In the genomic region with DNA sequence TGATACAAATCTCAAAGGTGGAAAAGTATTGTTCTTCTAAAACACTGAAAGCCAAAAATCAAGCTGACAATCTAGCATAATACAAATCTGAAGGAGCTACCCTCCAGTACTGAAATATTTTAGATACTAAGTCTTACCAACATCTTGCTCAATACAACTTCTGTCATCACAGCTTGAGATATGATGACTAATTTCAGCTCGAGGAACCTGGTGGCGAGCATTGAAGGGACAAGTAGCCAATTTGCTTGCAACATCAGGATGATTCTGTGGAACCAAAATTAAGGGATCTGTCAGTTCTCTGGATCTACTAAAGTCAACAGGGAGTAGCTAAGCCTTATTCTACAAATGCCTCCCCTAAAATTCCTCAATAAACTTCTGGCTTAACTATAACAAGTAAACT, we compare ENCODE assay signal across 1 cellular context.
TF ChIP-seq lines count a peak whose summit lies in the region.

No MANE protein-coding gene starts in this region.

TF ChIP-seq in HepG2, 621 proteins besides CTCF, POLR2A, EP300 and RAD21:
- TF ChIP-seq FOXM1 (CRISPR knock-in tag; IDR thresholded peaks at IDR 0.05) (no peak), ZNF879 (CRISPR knock-in tag; IDR thresholded peaks at IDR 0.05) (no peak), ZNF746 (CRISPR knock-in tag; IDR thresholded peaks at IDR 0.05) (no peak), NPAS2 (CRISPR knock-in tag; IDR thresholded peaks at IDR 0.05; ENCODE audit: borderline replicate concordance) (no peak), BORCS8-MEF2B (CRISPR knock-in tag; IDR thresholded peaks at IDR 0.05) (no peak), NCOA1 (CRISPR knock-in tag; IDR thresholded peaks at IDR 0.05) (no peak), ARNT2 (CRISPR knock-in tag; IDR thresholded peaks at IDR 0.05; ENCODE audit: low read depth) (no peak), ZNF10 (CRISPR knock-in tag; IDR thresholded peaks at IDR 0.05; ENCODE audit: borderline replicate concordance, low read depth) (no peak), ZNF326 (CRISPR knock-in tag; IDR thresholded peaks at IDR 0.05; ENCODE audit: borderline replicate concordance) (no peak), ZNF747 (CRISPR knock-in tag; IDR thresholded peaks at IDR 0.05; ENCODE audit: borderline replicate concordance) (no peak), CHD2 (IDR thresholded peaks at IDR 0.05; ENCODE audit: low read depth, low read length) (no peak), NR1H2 (CRISPR knock-in tag; IDR thresholded peaks at IDR 0.05; ENCODE audit: borderline replicate concordance, low read depth) (no peak), TMF1 (CRISPR knock-in tag; IDR thresholded peaks at IDR 0.05; ENCODE audit: low read depth) (no peak), ZSCAN25 (CRISPR knock-in tag; IDR thresholded peaks at IDR 0.05) (no peak)
- TF ChIP-seq, protein P1, sequence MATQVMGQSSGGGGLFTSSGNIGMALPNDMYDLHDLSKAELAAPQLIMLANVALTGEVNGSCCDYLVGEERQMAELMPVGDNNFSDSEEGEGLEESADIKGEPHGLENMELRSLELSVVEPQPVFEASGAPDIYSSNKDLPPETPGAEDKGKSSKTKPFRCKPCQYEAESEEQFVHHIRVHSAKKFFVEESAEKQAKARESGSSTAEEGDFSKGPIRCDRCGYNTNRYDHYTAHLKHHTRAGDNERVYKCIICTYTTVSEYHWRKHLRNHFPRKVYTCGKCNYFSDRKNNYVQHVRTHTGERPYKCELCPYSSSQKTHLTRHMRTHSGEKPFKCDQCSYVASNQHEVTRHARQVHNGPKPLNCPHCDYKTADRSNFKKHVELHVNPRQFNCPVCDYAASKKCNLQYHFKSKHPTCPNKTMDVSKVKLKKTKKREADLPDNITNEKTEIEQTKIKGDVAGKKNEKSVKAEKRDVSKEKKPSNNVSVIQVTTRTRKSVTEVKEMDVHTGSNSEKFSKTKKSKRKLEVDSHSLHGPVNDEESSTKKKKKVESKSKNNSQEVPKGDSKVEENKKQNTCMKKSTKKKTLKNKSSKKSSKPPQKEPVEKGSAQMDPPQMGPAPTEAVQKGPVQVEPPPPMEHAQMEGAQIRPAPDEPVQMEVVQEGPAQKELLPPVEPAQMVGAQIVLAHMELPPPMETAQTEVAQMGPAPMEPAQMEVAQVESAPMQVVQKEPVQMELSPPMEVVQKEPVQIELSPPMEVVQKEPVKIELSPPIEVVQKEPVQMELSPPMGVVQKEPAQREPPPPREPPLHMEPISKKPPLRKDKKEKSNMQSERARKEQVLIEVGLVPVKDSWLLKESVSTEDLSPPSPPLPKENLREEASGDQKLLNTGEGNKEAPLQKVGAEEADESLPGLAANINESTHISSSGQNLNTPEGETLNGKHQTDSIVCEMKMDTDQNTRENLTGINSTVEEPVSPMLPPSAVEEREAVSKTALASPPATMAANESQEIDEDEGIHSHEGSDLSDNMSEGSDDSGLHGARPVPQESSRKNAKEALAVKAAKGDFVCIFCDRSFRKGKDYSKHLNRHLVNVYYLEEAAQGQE (IDR thresholded peaks at IDR 0.05; ENCODE audit: borderline replicate concordance in 1 of 2, low read depth in 1 of 2, low read length in 2 of 2), result no peak
- TF ChIP-seq, protein P2, sequence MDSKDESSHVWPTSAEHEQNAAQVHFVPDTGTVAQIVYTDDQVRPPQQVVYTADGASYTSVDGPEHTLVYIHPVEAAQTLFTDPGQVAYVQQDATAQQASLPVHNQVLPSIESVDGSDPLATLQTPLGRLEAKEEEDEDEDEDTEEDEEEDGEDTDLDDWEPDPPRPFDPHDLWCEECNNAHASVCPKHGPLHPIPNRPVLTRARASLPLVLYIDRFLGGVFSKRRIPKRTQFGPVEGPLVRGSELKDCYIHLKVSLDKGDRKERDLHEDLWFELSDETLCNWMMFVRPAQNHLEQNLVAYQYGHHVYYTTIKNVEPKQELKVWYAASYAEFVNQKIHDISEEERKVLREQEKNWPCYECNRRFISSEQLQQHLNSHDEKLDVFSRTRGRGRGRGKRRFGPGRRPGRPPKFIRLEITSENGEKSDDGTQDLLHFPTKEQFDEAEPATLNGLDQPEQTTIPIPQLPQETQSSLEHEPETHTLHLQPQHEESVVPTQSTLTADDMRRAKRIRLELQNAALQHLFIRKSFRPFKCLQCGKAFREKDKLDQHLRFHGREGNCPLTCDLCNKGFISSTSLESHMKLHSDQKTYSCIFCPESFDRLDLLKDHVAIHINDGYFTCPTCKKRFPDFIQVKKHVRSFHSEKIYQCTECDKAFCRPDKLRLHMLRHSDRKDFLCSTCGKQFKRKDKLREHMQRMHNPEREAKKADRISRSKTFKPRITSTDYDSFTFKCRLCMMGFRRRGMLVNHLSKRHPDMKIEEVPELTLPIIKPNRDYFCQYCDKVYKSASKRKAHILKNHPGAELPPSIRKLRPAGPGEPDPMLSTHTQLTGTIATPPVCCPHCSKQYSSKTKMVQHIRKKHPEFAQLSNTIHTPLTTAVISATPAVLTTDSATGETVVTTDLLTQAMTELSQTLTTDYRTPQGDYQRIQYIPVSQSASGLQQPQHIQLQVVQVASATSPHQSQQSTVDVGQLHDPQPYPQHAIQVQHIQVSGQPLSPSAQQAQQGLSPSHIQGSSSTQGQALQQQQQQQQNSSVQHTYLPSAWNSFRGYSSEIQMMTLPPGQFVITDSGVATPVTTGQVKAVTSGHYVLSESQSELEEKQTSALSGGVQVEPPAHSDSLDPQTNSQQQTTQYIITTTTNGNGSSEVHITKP (CRISPR knock-in tag; IDR thresholded peaks at IDR 0.05; ENCODE audit: low read depth), result no peak
TF ChIP-seq in HepG2: peak in this region for 0.
